16 cellular contexts compared by ENCODE assay signal in the genomic region with DNA sequence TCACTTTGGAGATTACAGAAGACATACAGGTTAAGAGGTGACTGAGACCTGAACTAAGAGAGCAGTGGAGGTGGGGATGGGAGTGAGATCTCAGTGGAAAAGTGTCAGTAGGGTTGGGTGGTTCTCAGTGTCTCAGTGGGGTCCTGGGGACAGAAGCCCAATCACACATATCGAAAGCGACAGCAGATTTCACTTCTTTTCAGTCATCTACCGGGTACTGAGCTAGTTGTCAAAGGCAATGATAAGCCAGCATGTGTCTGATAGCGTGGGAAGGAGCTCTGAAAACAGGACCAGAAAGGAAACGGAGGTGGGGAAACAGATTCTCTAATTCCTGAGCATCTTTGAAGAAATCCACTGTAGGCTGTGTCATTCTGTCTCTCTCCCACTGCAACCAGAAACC. TPM values are rescaled to one million over a fixed set of nuclear protein-coding genes. Genes with fewer than 3 reads are reported as not detected.
DNase-seq lines count a peak whose midpoint lies in the region; ATAC-seq and TF ChIP-seq lines count a peak whose summit lies in the region.
"Had no signal": no experiment of that assay in that cellular context is flagged by ENCODE, and none has a peak within 500 bp of the region (broad histone marks: within the 10 kb centered on the region; RNA-seq: fewer than 3 reads in every experiment).

No MANE protein-coding gene starts in this region.

- H3K27me3 Mint-ChIP-seq in nephron progenitor cell (ENCODE audit: low read depth, poor library complexity) (peaks cover 6% of the 10 kb centered on the region), GM23338 (ENCODE audit: insufficient read depth, low read depth, poor library complexity) (no peaks in the 10 kb centered on the region)
- H3K27me3 Mint-ChIP-seq: activated naive CD8-positive, alpha-beta T cell; naive thymus-derived CD8-positive, alpha-beta T cell had no signal

- H3K9me3 ChIP-seq in heart right ventricle: peaks cover 0 to 9% (median 0%) of the 10 kb centered on the region in 11 donors
- H3K9me3 ChIP-seq: gastroesophageal sphincter had no signal

- DNase-seq in activated T-cell treated with anti-CD3 and anti-CD28 coated beads for 48 hours (ENCODE audit: low read depth) (peak; percentile 27), nephron progenitor cell (no peak), heart right ventricle (no peak), GM23338 (ENCODE audit: low spot score) (no peak)
- no peak for DNase-seq in activated T-cell treated with anti-CD3 and anti-CD28 coated beads, Interleukin-2, amount 50 U/mL, for 1 hour
- peak; percentile 54 to 60 for DNase-seq in activated T-cell treated with anti-CD3 and anti-CD28 coated beads, Interleukin-2, amount 50 U/mL, for 48 hours
- DNase-seq in stimulated activated CD8-positive, alpha-beta memory T cell treated with anti-CD3 and anti-CD28 coated beads, Interleukin-4, amount 100 ng/mL, for 48 hours: peak; percentile 54
- DNase-seq: kidney glomerular epithelial cell, spleen, substantia nigra had no signal

- H3K36me3 ChIP-seq in heart right ventricle (no peaks in the 10 kb centered on the region), GM23338 (ENCODE audit: insufficient read depth) (no peaks in the 10 kb centered on the region)
- H3K36me3 ChIP-seq: gastroesophageal sphincter, spleen had no signal

- WGBS in heart right ventricle, 2 donors: 60 to 73% methylated on average over 5 of the region's 5 CpGs

- H4K20me1 ChIP-seq in GM23338 (replicated peaks; ENCODE audit: insufficient read depth): no peaks in the 10 kb centered on the region

- H3K9me2 ChIP-seq in GM23338 (ENCODE audit: insufficient read depth): no peaks in the 10 kb centered on the region

- no peaks in the 10 kb centered on the region for H3K36me3 Mint-ChIP-seq in nephron progenitor cell (ENCODE audit: low read depth)
- H3K36me3 Mint-ChIP-seq in GM23338 (ENCODE audit: low read depth): no peaks in the 10 kb centered on the region

- peak; percentile 38 for ATAC-seq in HG02870 (IDR thresholded peaks at IDR 0.05; ENCODE audit: unreplicated experiment)
- ATAC-seq in heart right ventricle: no peak
- no peak for ATAC-seq in GM23338
- ATAC-seq: gastroesophageal sphincter, Panc1 had no signal

- H3K4me1 ChIP-seq in heart right ventricle (peaks cover 0 to 4% (median 0%) of the 10 kb centered on the region in 9 donors), GM23338 (ENCODE audit: insufficient read depth) (no peaks in the 10 kb centered on the region)

- no peak overlapping the region for H3K4me3 Mint-ChIP-seq in nephron progenitor cell
- no peak overlapping the region for H3K4me3 Mint-ChIP-seq in GM23338

- peaks cover 0 to 27% (median 0%) of the 10 kb centered on the region in 7 donors for H3K27me3 ChIP-seq in heart right ventricle
- no peaks in the 10 kb centered on the region for H3K27me3 ChIP-seq in GM23338 (ENCODE audit: insufficient read depth)
- H3K27me3 ChIP-seq: gastroesophageal sphincter, spleen had no signal

- no peaks in the 10 kb centered on the region for H3K9me3 Mint-ChIP-seq in nephron progenitor cell
- H3K9me3 Mint-ChIP-seq in GM23338: no peaks in the 10 kb centered on the region

- intact Hi-C loops in heart right ventricle (cut with DNase I): no loop called here

- no peak overlapping the region for H3K4me2 ChIP-seq in GM23338

- H3K4me1 Mint-ChIP-seq in nephron progenitor cell: peaks cover 23% of the 10 kb centered on the region
- no peaks in the 10 kb centered on the region; the same call in 2 of the 3 replicates for H3K4me1 Mint-ChIP-seq in GM23338

- no peak overlapping the region for H3K27ac Mint-ChIP-seq in nephron progenitor cell
- no peak overlapping the region for H3K27ac Mint-ChIP-seq in GM23338
- H3K27ac Mint-ChIP-seq: activated naive CD8-positive, alpha-beta T cell; naive thymus-derived CD8-positive, alpha-beta T cell had no signal

- H3F3A ChIP-seq in GM23338 (replicated peaks; ENCODE audit: low read depth): no peaks in the 10 kb centered on the region

- no peaks in the 10 kb centered on the region for H3K79me2 ChIP-seq in GM23338 (replicated peaks; ENCODE audit: insufficient read depth)

- H2AFZ ChIP-seq in GM23338: no peak overlapping the region

- TF ChIP-seq CTCF in nephron progenitor cell (IDR thresholded peaks at IDR 0.05) (no peak), heart right ventricle (IDR thresholded peaks at IDR 0.05) (no peak), GM23338 (conservative IDR thresholded peaks at IDR 0.05; ENCODE audit: low read depth in 2 of 2) (no peak)

- no peak overlapping the region for H3K27ac ChIP-seq in heart right ventricle
- no peak overlapping the region for H3K27ac ChIP-seq in GM23338 (ENCODE audit: low read depth)
- H3K27ac ChIP-seq: gastroesophageal sphincter, KMS-11 had no signal

- H3K4me3 ChIP-seq in heart right ventricle: no peak overlapping the region
- no peak overlapping the region for H3K4me3 ChIP-seq in GM23338
- H3K4me3 ChIP-seq: gastroesophageal sphincter, spleen had no signal

TF ChIP-seq in GM23338, 12 proteins besides CTCF, POLR2A, EP300 and RAD21 (continues in another document):
- TF ChIP-seq, protein P1, sequence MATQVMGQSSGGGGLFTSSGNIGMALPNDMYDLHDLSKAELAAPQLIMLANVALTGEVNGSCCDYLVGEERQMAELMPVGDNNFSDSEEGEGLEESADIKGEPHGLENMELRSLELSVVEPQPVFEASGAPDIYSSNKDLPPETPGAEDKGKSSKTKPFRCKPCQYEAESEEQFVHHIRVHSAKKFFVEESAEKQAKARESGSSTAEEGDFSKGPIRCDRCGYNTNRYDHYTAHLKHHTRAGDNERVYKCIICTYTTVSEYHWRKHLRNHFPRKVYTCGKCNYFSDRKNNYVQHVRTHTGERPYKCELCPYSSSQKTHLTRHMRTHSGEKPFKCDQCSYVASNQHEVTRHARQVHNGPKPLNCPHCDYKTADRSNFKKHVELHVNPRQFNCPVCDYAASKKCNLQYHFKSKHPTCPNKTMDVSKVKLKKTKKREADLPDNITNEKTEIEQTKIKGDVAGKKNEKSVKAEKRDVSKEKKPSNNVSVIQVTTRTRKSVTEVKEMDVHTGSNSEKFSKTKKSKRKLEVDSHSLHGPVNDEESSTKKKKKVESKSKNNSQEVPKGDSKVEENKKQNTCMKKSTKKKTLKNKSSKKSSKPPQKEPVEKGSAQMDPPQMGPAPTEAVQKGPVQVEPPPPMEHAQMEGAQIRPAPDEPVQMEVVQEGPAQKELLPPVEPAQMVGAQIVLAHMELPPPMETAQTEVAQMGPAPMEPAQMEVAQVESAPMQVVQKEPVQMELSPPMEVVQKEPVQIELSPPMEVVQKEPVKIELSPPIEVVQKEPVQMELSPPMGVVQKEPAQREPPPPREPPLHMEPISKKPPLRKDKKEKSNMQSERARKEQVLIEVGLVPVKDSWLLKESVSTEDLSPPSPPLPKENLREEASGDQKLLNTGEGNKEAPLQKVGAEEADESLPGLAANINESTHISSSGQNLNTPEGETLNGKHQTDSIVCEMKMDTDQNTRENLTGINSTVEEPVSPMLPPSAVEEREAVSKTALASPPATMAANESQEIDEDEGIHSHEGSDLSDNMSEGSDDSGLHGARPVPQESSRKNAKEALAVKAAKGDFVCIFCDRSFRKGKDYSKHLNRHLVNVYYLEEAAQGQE (IDR thresholded peaks at IDR 0.05; ENCODE audit: unreplicated experiment): no peak
- TF ChIP-seq ZNF331 (CRISPR knock-in tag; IDR thresholded peaks at IDR 0.05; ENCODE audit: low read depth) (no peak), EZH2 (IDR thresholded peaks at IDR 0.05; ENCODE audit: low read depth, unreplicated experiment) (no peak), EZH2phosphoT487 (IDR thresholded peaks at IDR 0.05; ENCODE audit: unreplicated experiment) (no peak), ZNF114 (CRISPR knock-in tag; IDR thresholded peaks at IDR 0.05) (no peak), STAT1 (IDR thresholded peaks at IDR 0.05; ENCODE audit: unreplicated experiment) (no peak)

RNA-seq across cellular contexts. Expression of a gene that starts 59.5 kb away (rescaled TPM):
- total RNA-seq in heart right ventricle: 10 to 100 TPM in 1 of 10 donors, 1 to 10 TPM in 8, under 1 TPM in 1; 1.00 to 10.8 (median 3.2) TPM
- polyA plus RNA-seq in heart right ventricle (1 to 10 TPM; 3.2 to 4.3 TPM), GM23338 (2016; fragmentation: Nextera tagmentation; extraction: Ambion mirVana) (0.64 and 0.95 TPM in 2 replicates)
- total RNA-seq in GM23338 (2014; rRNA removed; shearing (Covaris generic)): 3.7 and 4.4 TPM in 2 replicates

Comparison
In these comparisons a context has a peak if more than half of its experiments do, and no peak if none do; other contexts are left out.
1. DNase-seq: peak in activated T-cell treated with anti-CD3 and anti-CD28 coated beads for 48 hours (single experiment), activated T-cell treated with anti-CD3 and anti-CD28 coated beads, Interleukin-2, amount 50 U/mL, for 48 hours (2 of 2) and stimulated activated CD8-positive, alpha-beta memory T cell treated with anti-CD3 and anti-CD28 coated beads, Interleukin-4, amount 100 ng/mL, for 48 hours (single experiment); none in activated T-cell treated with anti-CD3 and anti-CD28 coated beads, Interleukin-2, amount 50 U/mL, for 1 hour (single experiment), nephron progenitor cell (single experiment), heart right ventricle (0 of 2) and GM23338 (single experiment).